1 cellular context compared by ENCODE assay signal in genomic region chr2:180591093-180591781, GRCh38.
A peak's percentile ranks its signal among the peaks of the same experiment; 100 is the strongest.
TF ChIP-seq lines count a peak whose summit lies in the region.

No MANE protein-coding gene starts in this region.

TF ChIP-seq in HepG2, 621 proteins besides CTCF, POLR2A, EP300 and RAD21:
- TF ChIP-seq ZNF281 (CRISPR knock-in tag; IDR thresholded peaks at IDR 0.05; ENCODE audit: borderline replicate concordance), result 0 out of 2 replicates have a peak, but pooled peaks have one; percentile 21
